In genomic region chr6:52337633-52338290, GRCh38 we compare ENCODE assay signal across 15 cellular contexts. TPM values are rescaled to one million over a fixed set of nuclear protein-coding genes. Genes with fewer than 3 reads are reported as not detected.
DNase-seq lines count a peak whose midpoint lies in the region; ATAC-seq and TF ChIP-seq lines count a peak whose summit lies in the region.
"Had no signal": no experiment of that assay in that cellular context is flagged by ENCODE, and none has a peak within 500 bp of the region (broad histone marks: within the 10 kb centered on the region; RNA-seq: fewer than 3 reads in every experiment).

No MANE protein-coding gene starts in this region.

- intact Hi-C loops in heart left ventricle (cut with DNase I): no loop called here

- no peak for TF ChIP-seq POLR2A in heart left ventricle (IDR thresholded peaks at IDR 0.05)

- H3K27me3 ChIP-seq in heart left ventricle: no peaks in the 10 kb centered on the region
- H3K27me3 ChIP-seq: BLaER1 treated with 17β-estradiol and CSF1 and Interleukin-3, amounts not matched to agents 10 nM and 100 nM; Peyer's patch had no signal

- no peak overlapping the region for H3K4me3 ChIP-seq in heart left ventricle
- H3K4me3 ChIP-seq: BLaER1 treated with 17β-estradiol and CSF1 and Interleukin-3, amounts not matched to agents 10 nM and 100 nM; Peyer's patch had no signal

- TF ChIP-seq CTCF in GM10266 (IDR thresholded peaks at IDR 0.05; ENCODE audit: control insufficient read depth, insufficient read depth, low read depth, missing control alignments): no peak
- TF ChIP-seq CTCF in heart left ventricle (IDR thresholded peaks at IDR 0.05): no peak

- ATAC-seq in GM19455 (IDR thresholded peaks at IDR 0.05; ENCODE audit: unreplicated experiment) (peak; percentile 80), HG03280 (IDR thresholded peaks at IDR 0.05; ENCODE audit: unreplicated experiment) (peak; percentile 79), HG03097 (IDR thresholded peaks at IDR 0.05; ENCODE audit: low FRiP score, unreplicated experiment) (no peak), heart left ventricle (no peak)
- peak; percentile 60 for ATAC-seq in activated naive CD8-positive, alpha-beta T cell treated with anti-CD3 and anti-CD28 coated beads, Interleukin-2, amount 50 U/mL, for 24 hours
- ATAC-seq: activated CD4-positive, CD25-positive, alpha-beta regulatory T cell treated with anti-CD3 and anti-CD28 coated beads, Interleukin-2, amount 50 U/mL, for 24 hours had no signal

- no peaks in the 10 kb centered on the region for H3K36me3 Mint-ChIP-seq in activated naive CD8-positive, alpha-beta T cell treated with anti-CD3 and anti-CD28 coated beads, Interleukin-2, amount 50 U/mL, for 24 hours (ENCODE audit: low read depth)

- DNase-seq in GM10266 (ENCODE audit: extremely low spot score): peak; percentile 39
- no peak for DNase-seq in activated naive CD8-positive, alpha-beta T cell treated with anti-CD3 and anti-CD28 coated beads, Interleukin-2, amount 50 U/mL, for 24 hours
- no peak for DNase-seq in heart left ventricle
- no peak for DNase-seq in AG20443 (ENCODE audit: low spot score)
- DNase-seq in NCI-H146 (lab: John Stamatoyannopoulos, UW): no peak
- DNase-seq: islet precursor cell; NCI-H1092 treated with DMSO at 0.1 percent for 48 hours; Peyer's patch; stimulated activated CD4-positive, alpha-beta T cell treated with anti-CD3 and anti-CD28 coated beads, Interleukin-4, amount 100 ng/mL, for 4 hours had no signal

- WGBS in heart left ventricle, 4 donors: 57 to 74% (median 71%) methylated on average over 5 of the region's 5 CpGs

- no peaks in the 10 kb centered on the region for H3K9me3 Mint-ChIP-seq in activated naive CD8-positive, alpha-beta T cell treated with anti-CD3 and anti-CD28 coated beads, Interleukin-2, amount 50 U/mL, for 24 hours

- H3K27ac ChIP-seq in heart left ventricle: no peak overlapping the region
- H3K27ac ChIP-seq: BLaER1 treated with 17β-estradiol and CSF1 and Interleukin-3, amounts not matched to agents 10 nM and 100 nM; epithelial cell of prostate; Peyer's patch had no signal

- H3K27ac Mint-ChIP-seq in activated naive CD8-positive, alpha-beta T cell treated with anti-CD3 and anti-CD28 coated beads, Interleukin-2, amount 50 U/mL, for 24 hours: peak overlapping the region; percentile 8

- peaks cover 0 to 10% (median 0%) of the 10 kb centered on the region in 12 donors for H3K4me1 ChIP-seq in heart left ventricle

- H3K9me3 ChIP-seq in heart left ventricle: no peaks in the 10 kb centered on the region
- H3K9me3 ChIP-seq: BLaER1 treated with 17β-estradiol and CSF1 and Interleukin-3, amounts not matched to agents 10 nM and 100 nM; Peyer's patch had no signal

- H3K27me3 Mint-ChIP-seq in activated naive CD8-positive, alpha-beta T cell treated with anti-CD3 and anti-CD28 coated beads, Interleukin-2, amount 50 U/mL, for 24 hours: no peaks in the 10 kb centered on the region

- H3K4me1 Mint-ChIP-seq in activated naive CD8-positive, alpha-beta T cell treated with anti-CD3 and anti-CD28 coated beads, Interleukin-2, amount 50 U/mL, for 24 hours: peaks cover 68% of the 10 kb centered on the region

- no peaks in the 10 kb centered on the region for H3K36me3 ChIP-seq in heart left ventricle
- H3K36me3 ChIP-seq: BLaER1 treated with 17β-estradiol and CSF1 and Interleukin-3, amounts not matched to agents 10 nM and 100 nM; Peyer's patch had no signal

- no peak overlapping the region for H3K4me3 Mint-ChIP-seq in activated naive CD8-positive, alpha-beta T cell treated with anti-CD3 and anti-CD28 coated beads, Interleukin-2, amount 50 U/mL, for 24 hours

RNA-seq across cellular contexts. Expression of gene PAQR8, which starts 24.2 kb away (rescaled TPM):
- total RNA-seq in heart left ventricle: 1 to 10 TPM; 1.8 to 7.5 (median 3.6) TPM
- polyA plus RNA-seq in heart left ventricle: 1 to 10 TPM; 1.3 to 3.7 TPM

RNA-seq across cellular contexts. Expression of gene MCM3, which starts 53.2 kb away (rescaled TPM):
- total RNA-seq in heart left ventricle: 10 to 100 TPM; 18.5 to 36.5 (median 25.0) TPM
- 10 to 100 TPM; 10.6 to 39.0 TPM for polyA plus RNA-seq in heart left ventricle

Comparison
In these comparisons a context has a peak if more than half of its experiments do, and no peak if none do; other contexts are left out.
1. ATAC-seq: peak in GM19455 (single experiment), HG03280 (single experiment) and activated naive CD8-positive, alpha-beta T cell treated with anti-CD3 and anti-CD28 coated beads, Interleukin-2, amount 50 U/mL, for 24 hours (single experiment); none in HG03097 (single experiment) and heart left ventricle (0 of 4).